Comparison of ENCODE assay signal across 18 cellular contexts in genomic region chr11:128135451-128135850, GRCh38.
DNase-seq lines count a peak whose midpoint lies in the region; ATAC-seq, FAIRE-seq and TF ChIP-seq lines count a peak whose summit lies in the region.
"Had no signal": no experiment of that assay in that cellular context is flagged by ENCODE, and none has a peak within 500 bp of the region (broad histone marks: within the 10 kb centered on the region; RNA-seq: fewer than 3 reads in every experiment).

No MANE protein-coding gene starts in this region.

- DNase-seq in GM03348 (ENCODE audit: low spot score) (peak; percentile 32), RWPE1 (ENCODE audit: low spot score) (peak; percentile 11), H1 (ENCODE audit: low read depth in 1 of 2, low spot score in 2 of 2) (no peak), neuronal stem cell (ENCODE audit: low spot score) (peak; percentile 48), ureter (ENCODE audit: low spot score) (no peak)
- DNase-seq: activated CD4-positive, alpha-beta memory T cell treated with anti-CD3 and anti-CD28 coated beads, Interleukin-2, amount 10 ng/mL, durations not matched to agents 7 days and 5 days; activated naive CD8-positive, alpha-beta T cell treated with anti-CD3 and anti-CD28 coated beads, Interleukin-2, amount 10 ng/mL, durations not matched to agents 7 days and 5 days; activated T-cell treated with anti-CD3 and anti-CD28 coated beads, Interleukin-2, amount 50 U/mL, for 48 hours; NCI-H1930; NCI-H510A; OCI-M1; stimulated activated naive CD4-positive, alpha-beta T cell; upper lobe of right lung had no signal

- 0 out of 7 replicates have a peak, but pooled peaks cover 0 to 3% (median 1%) of the 10 kb centered on the region in 4 experiments for H3K4me1 ChIP-seq in H1 (replicated peaks in 1 of 4; ENCODE audit: control insufficient read depth in 3 of 4, insufficient read depth in 4 of 4, low read length in 3 of 4)
- H3K4me1 ChIP-seq in neuronal stem cell (ENCODE audit: control insufficient read depth in 2 of 2, insufficient read depth in 1 of 2, low read depth in 1 of 2, low read length in 2 of 2), result peaks cover 5 to 8% of the 10 kb centered on the region in 2 donors
- H3K4me1 ChIP-seq: gastroesophageal sphincter, HAP-1, upper lobe of right lung had no signal

- H4K20me1 ChIP-seq in H1 (replicated peaks in 1 of 2; ENCODE audit: control insufficient read depth in 1 of 2, insufficient read depth in 2 of 2, low read length in 2 of 2), result no peaks in the 10 kb centered on the region

- H2BK120ac ChIP-seq in H1 (replicated peaks; ENCODE audit: low read depth, low read length), result no peak overlapping the region
- no peak overlapping the region for H2BK120ac ChIP-seq in neuronal stem cell (ENCODE audit: low read depth, low read length)

- FAIRE-seq in H1 (lab: Jason Lieb, UNC), result peak; percentile 57

- H3K9me3 ChIP-seq in H1 (ENCODE audit: insufficient read depth in 2 of 2, low read depth in 1 of 2, low read length in 1 of 2), result peaks cover 6 to 10% of the 10 kb centered on the region in 2 experiments; a peak in 2 of 4 replicates
- H3K9me3 ChIP-seq in neuronal stem cell (replicated peaks in 1 of 2; ENCODE audit: control insufficient read depth in 2 of 2, insufficient read depth in 1 of 2, low read depth in 1 of 2, low read length in 2 of 2), result peaks cover 0 to 10% of the 10 kb centered on the region in 2 donors
- H3K9me3 ChIP-seq: HAP-1, upper lobe of right lung had no signal

- TF ChIP-seq POLR2A in H1 (IDR thresholded peaks at IDR 0.05; ENCODE audit: control extremely low read depth in 1 of 2, low read depth in 2 of 2, low read length in 2 of 2), result no peak

- H4K8ac ChIP-seq in H1 (ENCODE audit: extremely low read depth, insufficient read depth, low read length) (no peak overlapping the region), neuronal stem cell (ENCODE audit: low read depth, low read length) (no peak overlapping the region)

- H3K18ac ChIP-seq in H1 (ENCODE audit: extremely low read depth, low read length) (no peak overlapping the region), neuronal stem cell (ENCODE audit: low read length) (no peak overlapping the region)

- TF ChIP-seq CTCF in RWPE1 (conservative IDR thresholded peaks at IDR 0.05; ENCODE audit: low read depth) (no peak), H1 (IDR thresholded peaks at IDR 0.05; ENCODE audit: control extremely low read depth in 1 of 3, insufficient read depth in 1 of 3, low read depth in 1 of 3, low read length in 3 of 3) (no peak)

- no peak overlapping the region for H3K56ac ChIP-seq in H1 (replicated peaks; ENCODE audit: insufficient read length, low read depth, low read length)

- 56% methylated on average over 2 of the region's 2 CpGs; no CpG with 5 or more reads in 1 of the 2 experiments for WGBS in H1 (ENCODE audit: extremely low coverage in 1 of 2, insufficient coverage in 1 of 2, insufficient read length in 1 of 2, insufficient replicate concordance in 2 of 2, low coverage in 1 of 2, low lambda C conversion rate in 2 of 2, missing lambda C conversion rate in 1 of 2), 2 experiments
- WGBS in neuronal stem cell (ENCODE audit: extremely low coverage in 2 of 2, insufficient read length in 2 of 2, insufficient replicate concordance in 1 of 2), 2 donors, result no CpG with 5 or more reads among the region's 2 CpGs

- H4K5ac ChIP-seq in H1 (ENCODE audit: insufficient read length, low read depth, low read length), result no peak overlapping the region

- no peak overlapping the region for H3K9ac ChIP-seq in H1 (replicated peaks in 1 of 4; ENCODE audit: extremely low read depth in 1 of 4, low read depth in 3 of 4, low read length in 3 of 4)
- H3K9ac ChIP-seq in neuronal stem cell (ENCODE audit: low read depth, low read length, poor library complexity), result no peak overlapping the region

- no peak overlapping the region for H3K14ac ChIP-seq in H1 (ENCODE audit: insufficient read length)
- no peak overlapping the region for H3K14ac ChIP-seq in neuronal stem cell (ENCODE audit: low read length)

- no peak overlapping the region for H2BK5ac ChIP-seq in H1 (ENCODE audit: low read depth, low read length)
- no peak overlapping the region for H2BK5ac ChIP-seq in neuronal stem cell (ENCODE audit: low read length)

- H2AK5ac ChIP-seq in H1 (ENCODE audit: low read depth, low read length) (no peak overlapping the region), neuronal stem cell (ENCODE audit: low read depth, low read length) (no peak overlapping the region)

- H3K36me3 ChIP-seq in H1 (ENCODE audit: control insufficient read depth in 2 of 4, insufficient read depth in 4 of 4, low read length in 3 of 4) (no peaks in the 10 kb centered on the region), neuronal stem cell (replicated peaks in 1 of 2; ENCODE audit: control insufficient read depth in 2 of 2, insufficient read depth in 2 of 2, low read length in 2 of 2) (no peaks in the 10 kb centered on the region)
- H3K36me3 ChIP-seq: gastroesophageal sphincter, HAP-1, upper lobe of right lung had no signal

- 0 out of 2 replicates have a peak, but pooled peaks cover 1% of the 10 kb centered on the region for H3K23me2 ChIP-seq in H1 (ENCODE audit: low read depth, low read length)

- H3K23ac ChIP-seq in H1 (ENCODE audit: insufficient read length) (no peak overlapping the region), neuronal stem cell (ENCODE audit: low read depth, low read length, poor library complexity) (no peak overlapping the region)

- H2AFZ ChIP-seq in H1 (ENCODE audit: low read length) (no peak overlapping the region), neuronal stem cell (ENCODE audit: low read length) (no peak overlapping the region)

- H4K91ac ChIP-seq in H1 (replicated peaks; ENCODE audit: insufficient read length, low read length), result no peak overlapping the region
- H4K91ac ChIP-seq in neuronal stem cell (ENCODE audit: low read depth, low read length, poor library complexity), result no peak overlapping the region

- peak overlapping the region in 1 of 4 experiments; percentile 17; a peak in 1 of 8 replicates for H3K4me3 ChIP-seq in H1 (ENCODE audit: extremely low read depth in 1 of 4, insufficient read depth in 2 of 4, low read depth in 3 of 4, low read length in 4 of 4)
- no peak overlapping the region for H3K4me3 ChIP-seq in neuronal stem cell (ENCODE audit: low read length in 2 of 2)
- H3K4me3 ChIP-seq: gastroesophageal sphincter, HAP-1, upper lobe of right lung had no signal

- ATAC-seq in GM18868 (IDR thresholded peaks at IDR 0.05; ENCODE audit: unreplicated experiment), result no peak
- no peak for ATAC-seq in GM21529 (IDR thresholded peaks at IDR 0.05; ENCODE audit: unreplicated experiment)
- no peak for ATAC-seq in GM21723 (IDR thresholded peaks at IDR 0.05; ENCODE audit: unreplicated experiment)
- ATAC-seq: gastroesophageal sphincter, upper lobe of right lung had no signal

- no peak for TF ChIP-seq RAD21 in H1 (IDR thresholded peaks at IDR 0.05 in 1 of 2, conservative IDR thresholded peaks at IDR 0.05 in 1 of 2; ENCODE audit: low read depth in 2 of 2, low read length in 2 of 2)

- H2BK12ac ChIP-seq in H1 (ENCODE audit: low read depth, low read length) (no peak overlapping the region; the same call in 1 of the 2 replicates), neuronal stem cell (ENCODE audit: low read length) (no peak overlapping the region)

- CTCF ChIA-PET in RWPE1 (lab: Yijun Ruan, JAX) (no interaction called here), H1 (lab: Charles Lee; ENCODE audit: partially characterized antibody) (interaction anchor here (0.7 to 1.5 kb wide), 3 partner anchors 22 to 144 kb away, joined by 3 to 5 read pairs (median 3); no protein-coding TSS in a partner anchor)

- H3K79me2 ChIP-seq in H1 (ENCODE audit: control insufficient read depth in 1 of 2, insufficient read depth in 2 of 2, low read length in 2 of 2), result no peaks in the 10 kb centered on the region

- no peak overlapping the region for H2BK20ac ChIP-seq in H1 (ENCODE audit: low read length)

- H3K27ac ChIP-seq in RWPE1, result no peak overlapping the region
- 0 out of 2 replicates have a peak overlapping the region, but pooled peaks have one; percentile 28 for H3K27ac ChIP-seq in H1 (ENCODE audit: low read depth, low read length)
- peak overlapping the region; percentile 14 for H3K27ac ChIP-seq in neuronal stem cell (replicated peaks; ENCODE audit: low read length)
- H3K27ac ChIP-seq: gastroesophageal sphincter, upper lobe of right lung had no signal

- H3K79me1 ChIP-seq in H1 (ENCODE audit: low read depth, low read length) (no peaks in the 10 kb centered on the region), neuronal stem cell (ENCODE audit: low read depth, low read length) (no peaks in the 10 kb centered on the region)

- H3K27me3 ChIP-seq in H1 (replicated peaks in 1 of 4; ENCODE audit: control insufficient read depth in 3 of 4, extremely low read depth in 1 of 4, insufficient read depth in 3 of 4, low read length in 3 of 4) (no peaks in the 10 kb centered on the region), neuronal stem cell (ENCODE audit: control insufficient read depth in 3 of 3, insufficient read depth in 3 of 3, low read depth in 1 of 3, low read length in 3 of 3) (no peaks in the 10 kb centered on the region)
- H3K27me3 ChIP-seq: gastroesophageal sphincter, upper lobe of right lung had no signal

- no peak overlapping the region for H2BK15ac ChIP-seq in H1 (ENCODE audit: low read length)
- no peak overlapping the region for H2BK15ac ChIP-seq in neuronal stem cell (ENCODE audit: low read length)

- peak overlapping the region in 1 of 2 experiments; percentile 22; a peak in 1 of 4 replicates for H3K4me2 ChIP-seq in H1 (ENCODE audit: insufficient read depth in 1 of 2, low read depth in 2 of 2, low read length in 2 of 2)
- H3K4me2 ChIP-seq in neuronal stem cell (ENCODE audit: insufficient read depth, low read length, poor library complexity, severe bottlenecking), result no peak overlapping the region

- POLR2A ChIA-PET in RWPE1 (lab: Yijun Ruan, JAX; ENCODE audit: low non-redundant PET) (no interaction called here), H1 (lab: Charles Lee; ENCODE audit: partially characterized antibody) (no interaction called here)

- H3K4ac ChIP-seq in H1 (replicated peaks; ENCODE audit: insufficient read length, low read depth, low read length) (peak overlapping the region; percentile 48), neuronal stem cell (ENCODE audit: low read length) (no peak overlapping the region)

- TF ChIP-seq EP300 in H1 (IDR thresholded peaks at IDR 0.05; ENCODE audit: borderline replicate concordance in 1 of 2, low read depth in 2 of 2, low read length in 2 of 2), result 0 out of 3 replicates have a peak, but pooled peaks of 1 of the 2 experiments have one; percentile 32

TF ChIP-seq in H1, 55 proteins besides CTCF, POLR2A, EP300 and RAD21:
- TF ChIP-seq FOSL1 (IDR thresholded peaks at IDR 0.05; ENCODE audit: insufficient read depth, low read depth, low read length) (no peak), ZNF274 (IDR thresholded peaks at IDR 0.05; ENCODE audit: borderline replicate concordance, extremely low read depth, low read length) (no peak), TCF12 (IDR thresholded peaks at IDR 0.05; ENCODE audit: low read depth, low read length) (peak; percentile 91), KDM4A (IDR thresholded peaks at IDR 0.05; ENCODE audit: low read depth, low read length, severe bottlenecking) (no peak), CEBPB (IDR thresholded peaks at IDR 0.05; ENCODE audit: low read depth, low read length) (peak; percentile 60; the same call in 1 of the 2 replicates)

Comparison
In these comparisons a context has a peak if more than half of its experiments do, and no peak if none do; other contexts are left out.
1. DNase-seq: peak in GM03348 (single experiment), RWPE1 (single experiment) and neuronal stem cell (single experiment); none in H1 (0 of 2) and ureter (single experiment).